In genomic region chr13:40447857-40448256, GRCh38 we compare ENCODE assay signal across 17 cellular contexts.
"Had no signal": no experiment of that assay in that cellular context is flagged by ENCODE, and none has a peak within 500 bp of the region (broad histone marks: within the 10 kb centered on the region; RNA-seq: fewer than 3 reads in every experiment).

No MANE protein-coding gene starts in this region.

- H3K4me1 ChIP-seq: adrenal gland had no signal

- H3K27me3 Mint-ChIP-seq: activated CD8-positive, alpha-beta T cell treated with anti-CD3 and anti-CD28 coated beads for 36 hours had no signal

- H3K4me2 ChIP-seq: KMS-11 had no signal

- H3K4me3 ChIP-seq: adrenal gland, SK-N-MC had no signal

- DNase-seq: activated CD4-positive, alpha-beta T cell treated with anti-CD3 and anti-CD28 coated beads for 4 hours; activated CD8-positive, alpha-beta memory T cell treated with anti-CD3 and anti-CD28 coated beads, Interleukin-2, amount 50 U/mL, for 4 hours; activated CD8-positive, alpha-beta T cell treated with anti-CD3 and anti-CD28 coated beads for 36 hours; activated naive CD4-positive, alpha-beta T cell treated with anti-CD3 and anti-CD28 coated beads, Interleukin-2, amount 50 U/mL, for 16 hours; activated naive CD8-positive, alpha-beta T cell treated with anti-CD3 and anti-CD28 coated beads, Interleukin-2, amount 10 ng/mL, durations not matched to agents 7 days and 5 days; adrenal gland; anterior cingulate cortex; NCI-H1092; NCI-H1436; NCI-H1694 treated with DMSO at 0.1 percent for 48 hours; NCI-H2029 treated with DMSO at 0.1 percent for 48 hours; NCI-H446; NCI-H524; T-helper 1 cell had no signal

- H3K9ac ChIP-seq: KMS-11 had no signal

- H3K4me3 Mint-ChIP-seq: activated CD8-positive, alpha-beta T cell treated with anti-CD3 and anti-CD28 coated beads for 36 hours; activated naive CD8-positive, alpha-beta T cell treated with anti-CD3 and anti-CD28 coated beads, Interleukin-2, amount 10 ng/mL, durations not matched to agents 7 days and 5 days had no signal

- H3K27ac Mint-ChIP-seq: activated CD8-positive, alpha-beta T cell treated with anti-CD3 and anti-CD28 coated beads for 36 hours; activated naive CD8-positive, alpha-beta T cell treated with anti-CD3 and anti-CD28 coated beads, Interleukin-2, amount 10 ng/mL, durations not matched to agents 7 days and 5 days had no signal

- ATAC-seq: activated CD4-positive, CD25-positive, alpha-beta regulatory T cell treated with anti-CD3 and anti-CD28 coated beads, Interleukin-2, amount 50 U/mL, for 24 hours; activated CD8-positive, alpha-beta T cell treated with anti-CD3 and anti-CD28 coated beads for 36 hours had no signal

- H3K27me3 ChIP-seq: adrenal gland had no signal

- H3K36me3 ChIP-seq: adrenal gland had no signal

- H3K27ac ChIP-seq: adrenal gland, KMS-11, SK-N-MC had no signal

- H3K9me3 ChIP-seq: adrenal gland had no signal
